2 cellular contexts compared by ENCODE assay signal in genomic region chr12:125029756-125030358, GRCh38.
TF ChIP-seq lines count a peak whose summit lies in the region.

No MANE protein-coding gene starts in this region.

TF ChIP-seq in GM12891, 5 proteins besides CTCF, POLR2A, EP300 and RAD21:
- TF ChIP-seq TAF1 (IDR thresholded peaks at IDR 0.05; ENCODE audit: low read depth, low read length) = no peak
- TF ChIP-seq POU2F2 (IDR thresholded peaks at IDR 0.05; ENCODE audit: low read depth, low read length) = no peak
- TF ChIP-seq SPI1 (IDR thresholded peaks at IDR 0.05; ENCODE audit: low read depth, low read length) = no peak
- TF ChIP-seq POLR2AphosphoS5 (IDR thresholded peaks at IDR 0.05; ENCODE audit: low read depth, low read length) = no peak
- TF ChIP-seq PAX5 (IDR thresholded peaks at IDR 0.05; ENCODE audit: insufficient read depth, low read length, severe bottlenecking) = no peak

TF ChIP-seq in K562, 482 proteins besides CTCF, POLR2A, EP300 and RAD21:
- TF ChIP-seq STAT5A (IDR thresholded peaks at IDR 0.05; ENCODE audit: borderline replicate concordance, low read length) (no peak), ESRRA (IDR thresholded peaks at IDR 0.05; ENCODE audit: borderline replicate concordance, low read depth) (no peak), CREB3 (tag; conservative IDR thresholded peaks at IDR 0.05; ENCODE audit: low read depth) (no peak), SMARCA5 (IDR thresholded peaks at IDR 0.05) (no peak), DLX4 (CRISPR knock-in tag; IDR thresholded peaks at IDR 0.05) (no peak), PHF8 (IDR thresholded peaks at IDR 0.05; ENCODE audit: borderline replicate concordance, low read length) (no peak), SMARCB1 (IDR thresholded peaks at IDR 0.05; ENCODE audit: insufficient read length, low read depth) (no peak), THRB (CRISPR knock-in tag; conservative IDR thresholded peaks at IDR 0.05) (no peak), ZNF263 (CRISPR knock-in tag; IDR thresholded peaks at IDR 0.05; ENCODE audit: borderline replicate concordance) (no peak), HINFP (tag; conservative IDR thresholded peaks at IDR 0.05; ENCODE audit: low read depth) (no peak), PHB (CRISPR knock-in tag; IDR thresholded peaks at IDR 0.05) (no peak), POLR2B (IDR thresholded peaks at IDR 0.05; ENCODE audit: low read depth, partially characterized antibody) (no peak), ZNF696 (CRISPR knock-in tag; conservative IDR thresholded peaks at IDR 0.05) (no peak), HDAC1 (IDR thresholded peaks at IDR 0.05) (no peak)
